In the genomic region with DNA sequence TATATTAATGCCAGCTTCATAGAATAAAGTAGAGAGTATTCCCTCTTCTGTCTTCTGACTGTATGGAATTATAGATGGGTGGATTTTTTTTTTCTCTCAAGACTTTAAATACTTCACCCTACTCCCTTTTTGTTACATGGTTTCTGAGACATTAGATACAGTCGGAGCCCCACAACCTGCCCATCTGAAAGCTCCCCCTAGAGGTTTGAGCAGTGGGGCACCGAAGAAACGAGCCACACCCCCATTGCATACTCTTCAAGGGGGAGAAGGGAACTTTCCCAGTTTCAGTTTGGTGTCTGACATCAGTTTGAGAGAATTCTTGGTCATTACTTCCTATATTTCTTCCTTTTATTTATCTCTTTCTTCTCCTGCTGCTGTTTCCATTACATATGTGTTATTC, we compare ENCODE assay signal across 16 cellular contexts.
A peak's percentile ranks its signal among the peaks of the same experiment; 100 is the strongest.
DNase-seq lines count a peak whose midpoint lies in the region; ATAC-seq, FAIRE-seq and TF ChIP-seq lines count a peak whose summit lies in the region.
"Had no signal": no experiment of that assay in that cellular context is flagged by ENCODE, and none has a peak within 500 bp of the region (broad histone marks: within the 10 kb centered on the region; RNA-seq: fewer than 3 reads in every experiment).

No MANE protein-coding gene starts in this region.

- H3K79me2 ChIP-seq in PC-3 (ENCODE audit: low read length) (no peaks in the 10 kb centered on the region), mesendoderm (ENCODE audit: control insufficient read depth, insufficient read depth, low read length) (no peaks in the 10 kb centered on the region)

- no peaks in the 10 kb centered on the region for H4K20me1 ChIP-seq in PC-3 (ENCODE audit: low read length)

- no peak overlapping the region for H4K5ac ChIP-seq in mesendoderm (ENCODE audit: low read length)

- POLR2A ChIA-PET in PC-3 (lab: Charles Lee; ENCODE audit: unreplicated experiment) = no interaction called here

- CTCF ChIA-PET in PC-3 (lab: Charles Lee) = interaction anchor here (0.7 kb wide), 1 partner anchor 41 kb away, joined by 5 read pairs; no protein-coding TSS in a partner anchor

- H3K4me1 ChIP-seq in PC-3 (ENCODE audit: insufficient read depth, low read length) (no peaks in the 10 kb centered on the region), mesendoderm (ENCODE audit: control insufficient read depth, low read depth, low read length) (no peaks in the 10 kb centered on the region), pancreas (no peaks in the 10 kb centered on the region)
- H3K4me1 ChIP-seq: lower lobe of right lung had no signal

- H3K4me3 Mint-ChIP-seq in activated T-helper 2 cell treated with anti-CD3 and anti-CD28 coated beads, Interferon-gamma antibody, Interleukin-2, Interleukin-4, amounts not matched to agents 10 μg/mL and 5 μg/mL and 100 μg/mL, durations not matched to agents 14 hours and 24 hours and 36 hours (ENCODE audit: low read depth) = no peak overlapping the region
- H3K4me3 Mint-ChIP-seq: activated naive CD8-positive, alpha-beta T cell; CD8-positive, alpha-beta memory T cell; natural killer cell treated with Interleukin-12 subunit alpha and Interleukin-12 subunit beta and Interleukin-15 and Interleukin-18, amount 100 ng/mL, for 72 hours had no signal

- H3K23ac ChIP-seq in mesendoderm (ENCODE audit: low read length) = no peak overlapping the region

- intact Hi-C loops in PC-3 (cut with micrococcal nuclease) (no loop called here), pancreas (cut with DNase I) (no loop called here)
- intact Hi-C loops in activated T-helper 2 cell treated with anti-CD3 and anti-CD28 coated beads, Interferon-gamma antibody, Interleukin-2, Interleukin-4, amounts not matched to agents 10 μg/mL and 5 μg/mL and 100 μg/mL, durations not matched to agents 14 hours and 24 hours and 36 hours (cut with micrococcal nuclease) = no loop called here

- H3K27ac ChIP-seq in PC-3 (ENCODE audit: low read length) = no peak overlapping the region
- no peak overlapping the region for H3K27ac ChIP-seq in mesendoderm (ENCODE audit: low read depth, low read length)
- H3K27ac ChIP-seq in pancreas = no peak overlapping the region
- H3K27ac ChIP-seq: 22Rv1, lower lobe of right lung had no signal

- FAIRE-seq in pancreas (lab: Jason Lieb, UNC) = no peak
- FAIRE-seq: G401.6 had no signal

- no peak overlapping the region for H3K27ac Mint-ChIP-seq in activated T-helper 2 cell treated with anti-CD3 and anti-CD28 coated beads, Interferon-gamma antibody, Interleukin-2, Interleukin-4, amounts not matched to agents 10 μg/mL and 5 μg/mL and 100 μg/mL, durations not matched to agents 14 hours and 24 hours and 36 hours
- H3K27ac Mint-ChIP-seq: activated naive CD8-positive, alpha-beta T cell; CD8-positive, alpha-beta memory T cell; natural killer cell treated with Interleukin-12 subunit alpha and Interleukin-12 subunit beta and Interleukin-15 and Interleukin-18, amount 100 ng/mL, for 72 hours had no signal

- H4K8ac ChIP-seq in mesendoderm (ENCODE audit: low read depth, low read length) = no peak overlapping the region

- H3K27me3 Mint-ChIP-seq in activated T-helper 2 cell treated with anti-CD3 and anti-CD28 coated beads, Interferon-gamma antibody, Interleukin-2, Interleukin-4, amounts not matched to agents 10 μg/mL and 5 μg/mL and 100 μg/mL, durations not matched to agents 14 hours and 24 hours and 36 hours (ENCODE audit: low read depth) = no peaks in the 10 kb centered on the region
- H3K27me3 Mint-ChIP-seq: activated naive CD8-positive, alpha-beta T cell; CD8-positive, alpha-beta memory T cell; natural killer cell treated with Interleukin-12 subunit alpha and Interleukin-12 subunit beta and Interleukin-15 and Interleukin-18, amount 100 ng/mL, for 72 hours had no signal

- no peak overlapping the region for H2AK5ac ChIP-seq in mesendoderm (ENCODE audit: low read length)

- no peaks in the 10 kb centered on the region for H3K36me3 Mint-ChIP-seq in activated T-helper 2 cell treated with anti-CD3 and anti-CD28 coated beads, Interferon-gamma antibody, Interleukin-2, Interleukin-4, amounts not matched to agents 10 μg/mL and 5 μg/mL and 100 μg/mL, durations not matched to agents 14 hours and 24 hours and 36 hours (ENCODE audit: low read depth)
- H3K36me3 Mint-ChIP-seq: activated naive CD8-positive, alpha-beta T cell; CD8-positive, alpha-beta memory T cell; natural killer cell treated with Interleukin-12 subunit alpha and Interleukin-12 subunit beta and Interleukin-15 and Interleukin-18, amount 100 ng/mL, for 72 hours had no signal

- H3K4ac ChIP-seq in mesendoderm (ENCODE audit: low read depth, low read length) = no peak overlapping the region

- WGBS in mesendoderm (ENCODE audit: extremely low coverage, insufficient coverage, low lambda C conversion rate) = no CpG with 5 or more reads among the region's 3 CpGs
- WGBS in pancreas, 2 donors = 54 to 63% methylated on average over 3 of the region's 3 CpGs

- no peaks in the 10 kb centered on the region for H3K9me2 ChIP-seq in PC-3 (replicated peaks; ENCODE audit: low read length)

- H3K9ac ChIP-seq in PC-3 (ENCODE audit: low read length) = no peak overlapping the region
- no peak overlapping the region for H3K9ac ChIP-seq in mesendoderm (ENCODE audit: low read length)

- H3K27me3 ChIP-seq in PC-3 (ENCODE audit: low read length) (no peaks in the 10 kb centered on the region), mesendoderm (ENCODE audit: insufficient read depth, low read length, poor library complexity) (no peaks in the 10 kb centered on the region), pancreas (no peaks in the 10 kb centered on the region)

- H3K9me3 Mint-ChIP-seq in activated T-helper 2 cell treated with anti-CD3 and anti-CD28 coated beads, Interferon-gamma antibody, Interleukin-2, Interleukin-4, amounts not matched to agents 10 μg/mL and 5 μg/mL and 100 μg/mL, durations not matched to agents 14 hours and 24 hours and 36 hours = no peaks in the 10 kb centered on the region

- H2BK15ac ChIP-seq in mesendoderm (replicated peaks; ENCODE audit: low read depth) = no peak overlapping the region

- H3K9me3 ChIP-seq in PC-3 (ENCODE audit: low read length) (no peaks in the 10 kb centered on the region), pancreas (no peaks in the 10 kb centered on the region)
- H3K9me3 ChIP-seq: lower lobe of right lung had no signal

- H3K18ac ChIP-seq in mesendoderm (ENCODE audit: low read length) = no peak overlapping the region

- no TSS peak for BruUV-seq in PC-3 (replicated peaks; lab: Mats Ljungman, UMichigan)

- no peak overlapping the region for H2BK5ac ChIP-seq in mesendoderm (ENCODE audit: low read length)

- H3K4me2 ChIP-seq in PC-3 (ENCODE audit: low read length) (no peak overlapping the region), mesendoderm (ENCODE audit: low read length) (no peak overlapping the region)

- TF ChIP-seq CTCF in PC-3 (conservative IDR thresholded peaks at IDR 0.05; ENCODE audit: low read depth, low read length) = peak; percentile 43; the same call in 1 of the 2 replicates
- TF ChIP-seq CTCF in pancreas (IDR thresholded peaks at IDR 0.05) = no peak

- H3K56ac ChIP-seq in mesendoderm (ENCODE audit: low read length) = no peak overlapping the region

- DNase-seq in DMS 273 (lab: John Stamatoyannopoulos, UW; ENCODE audit: unreplicated experiment) (peak; percentile 1), DMS 273 treated with DMSO at 0.1 percent for 48 hours (lab: John Stamatoyannopoulos, UW) (no peak), PC-3 (peak; percentile 19), mesendoderm (peak; percentile 61), pancreas (no peak)
- peak; percentile 7 for DNase-seq in Jurkat, Clone E6-1 (ENCODE audit: low read depth, low spot score)
- DNase-seq in activated T-helper 2 cell treated with anti-CD3 and anti-CD28 coated beads, Interferon-gamma antibody, Interleukin-2, Interleukin-4, amounts not matched to agents 10 μg/mL and 5 μg/mL and 100 μg/mL, durations not matched to agents 14 hours and 24 hours and 36 hours (ENCODE audit: low spot score) = no peak
- DNase-seq: CD8-positive, alpha-beta memory T cell; lower lobe of right lung; SW 1271 had no signal

- H3F3A ChIP-seq in PC-3 (ENCODE audit: low read length, unreplicated experiment) = no peaks in the 10 kb centered on the region

- H3K36me3 ChIP-seq in PC-3 (ENCODE audit: low read depth, low read length) = no peaks in the 10 kb centered on the region
- no peaks in the 10 kb centered on the region for H3K36me3 ChIP-seq in mesendoderm (ENCODE audit: control insufficient read depth, insufficient read depth, low read length)
- no peaks in the 10 kb centered on the region for H3K36me3 ChIP-seq in pancreas
- H3K36me3 ChIP-seq: lower lobe of right lung had no signal

- no peak for ATAC-seq in PC-3
- no peak for ATAC-seq in pancreas
- no peak for ATAC-seq in GM21619 (IDR thresholded peaks at IDR 0.05; ENCODE audit: unreplicated experiment)
- ATAC-seq: activated CD4-positive, CD25-positive, alpha-beta regulatory T cell treated with anti-CD3 and anti-CD28 coated beads, Interleukin-2, amount 50 U/mL, for 24 hours; lower lobe of right lung; natural killer cell treated with Interleukin-12 subunit alpha and Interleukin-12 subunit beta and Interleukin-15 and Interleukin-18, amount 100 ng/mL, for 72 hours had no signal

- H2AFZ ChIP-seq in PC-3 (ENCODE audit: low read length) = no peak overlapping the region

- no peaks in the 10 kb centered on the region for H3K4me1 Mint-ChIP-seq in activated T-helper 2 cell treated with anti-CD3 and anti-CD28 coated beads, Interferon-gamma antibody, Interleukin-2, Interleukin-4, amounts not matched to agents 10 μg/mL and 5 μg/mL and 100 μg/mL, durations not matched to agents 14 hours and 24 hours and 36 hours (ENCODE audit: low read depth)
- H3K4me1 Mint-ChIP-seq: CD8-positive, alpha-beta memory T cell had no signal

- no peaks in the 10 kb centered on the region for H3K79me1 ChIP-seq in mesendoderm (ENCODE audit: low read length)

- H2BK120ac ChIP-seq in mesendoderm (ENCODE audit: low read depth, low read length) = no peak overlapping the region

- H3K4me3 ChIP-seq in Jurkat, Clone E6-1 (ENCODE audit: low read length) = no peak overlapping the region
- no peak overlapping the region for H3K4me3 ChIP-seq in PC-3 (ENCODE audit: low read length)
- no peak overlapping the region for H3K4me3 ChIP-seq in mesendoderm (ENCODE audit: low read length)
- no peak overlapping the region for H3K4me3 ChIP-seq in pancreas
- H3K4me3 ChIP-seq: lower lobe of right lung had no signal

Comparison
In these comparisons a context has a peak if more than half of its experiments do, and no peak if none do; other contexts are left out.
1. DNase-seq: peak in DMS 273 (single experiment), Jurkat, Clone E6-1 (single experiment), PC-3 (single experiment) and mesendoderm (single experiment); none in DMS 273 treated with DMSO at 0.1 percent for 48 hours (single experiment), pancreas (0 of 6) and activated T-helper 2 cell treated with anti-CD3 and anti-CD28 coated beads, Interferon-gamma antibody, Interleukin-2, Interleukin-4, amounts not matched to agents 10 μg/mL and 5 μg/mL and 100 μg/mL, durations not matched to agents 14 hours and 24 hours and 36 hours (single experiment).